Comparison of ENCODE assay signal across 12 cellular contexts in the genomic region with DNA sequence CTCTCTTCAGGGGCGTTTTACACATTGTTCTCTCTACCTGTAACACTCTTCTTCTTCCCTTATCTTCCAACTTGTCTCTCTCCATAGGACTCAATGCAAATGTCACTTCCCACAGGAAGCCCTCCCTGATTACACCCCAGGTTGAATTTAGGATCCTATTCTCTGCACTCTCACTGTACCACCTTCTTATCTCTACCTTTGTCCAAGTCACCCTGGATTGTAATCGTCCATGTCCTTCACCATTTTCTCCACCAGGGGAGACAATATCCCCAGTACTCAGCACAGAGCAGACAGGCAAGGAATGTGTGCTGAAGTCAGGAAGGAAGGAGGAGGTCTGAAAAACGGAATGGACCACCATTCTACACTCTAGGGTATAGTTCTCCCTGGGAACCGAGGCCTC. TPM values are rescaled to one million over a fixed set of nuclear protein-coding genes. Genes with fewer than 3 reads are reported as not detected.
DNase-seq lines count a peak whose midpoint lies in the region; ATAC-seq and TF ChIP-seq lines count a peak whose summit lies in the region.
"Had no signal": no experiment of that assay in that cellular context is flagged by ENCODE, and none has a peak within 500 bp of the region (broad histone marks: within the 10 kb centered on the region; RNA-seq: fewer than 3 reads in every experiment).

No MANE protein-coding gene starts in this region.

- no peak overlapping the region for H2AFZ ChIP-seq in OCI-LY1 (ENCODE audit: low read length)

- H3K79me2 ChIP-seq in OCI-LY1 (ENCODE audit: insufficient read depth, low read length), result no peaks in the 10 kb centered on the region

- no peak overlapping the region for H3K9ac ChIP-seq in OCI-LY1 (ENCODE audit: low read length)

- H3K4me3 ChIP-seq in heart left ventricle (no peak overlapping the region), OCI-LY1 (ENCODE audit: low read depth, low read length, poor library complexity, severe bottlenecking) (no peak overlapping the region), thoracic aorta (no peak overlapping the region)
- H3K4me3 ChIP-seq: prostate gland, SJCRH30 had no signal

- no peaks in the 10 kb centered on the region for H3F3A ChIP-seq in OCI-LY1 (ENCODE audit: insufficient read depth, low read length)

- H4K20me1 ChIP-seq in OCI-LY1 (ENCODE audit: insufficient read depth, low read length), result no peaks in the 10 kb centered on the region

- H3K36me3 ChIP-seq in heart left ventricle (no peaks in the 10 kb centered on the region), OCI-LY1 (ENCODE audit: insufficient read depth, low read length) (no peaks in the 10 kb centered on the region), thoracic aorta (no peaks in the 10 kb centered on the region)
- H3K36me3 ChIP-seq: prostate gland, SJCRH30 had no signal

- H3K27me3 ChIP-seq in heart left ventricle (peaks cover 0 to 58% (median 13%) of the 10 kb centered on the region in 9 donors), OCI-LY1 (ENCODE audit: insufficient read depth, low read length) (no peaks in the 10 kb centered on the region), thoracic aorta (replicated peaks; ENCODE audit: insufficient read depth) (no peaks in the 10 kb centered on the region)

- H3K9me2 ChIP-seq in OCI-LY1 (ENCODE audit: low read depth, low read length), result no peaks in the 10 kb centered on the region

- ATAC-seq in Right ventricle myocardium inferior (peak; percentile 50), heart left ventricle (no peak), thoracic aorta (ENCODE audit: insufficient number of reproducible peaks, low FRiP score, low read depth) (no peak), HG03039 (IDR thresholded peaks at IDR 0.05; ENCODE audit: unreplicated experiment) (no peak)
- ATAC-seq: stimulated activated memory B cell treated with anti-CD40 and anti-IgM and Interleukin-4, amounts not matched to agents 10 μg/mL and 1 μg/mL and 100 μg/mL, for 72 hours had no signal

- H3K9me3 ChIP-seq in heart left ventricle (peaks cover 0 to 7% (median 0%) of the 10 kb centered on the region in 12 donors), OCI-LY1 (ENCODE audit: low read length) (no peaks in the 10 kb centered on the region), thoracic aorta (no peaks in the 10 kb centered on the region)
- H3K9me3 ChIP-seq: prostate gland, SJCRH30 had no signal

- DNase-seq in Right ventricle myocardium inferior (ENCODE audit: missing footprints), result no peak
- no peak for DNase-seq in heart left ventricle
- DNase-seq in fibroblast of peridontal ligament (ENCODE audit: extremely low read depth), result peak; percentile 0
- no peak for DNase-seq in thoracic aorta (ENCODE audit: low spot score)
- DNase-seq in substantia nigra (lab: John Stamatoyannopoulos, UW), result no peak
- DNase-seq in C1 segment of cervical spinal cord (lab: John Stamatoyannopoulos, UW), result no peak

- no peaks in the 10 kb centered on the region for H3K4me1 ChIP-seq in heart left ventricle
- H3K4me1 ChIP-seq in OCI-LY1 (ENCODE audit: insufficient read depth, low read length, severe bottlenecking), result no peaks in the 10 kb centered on the region
- no peaks in the 10 kb centered on the region for H3K4me1 ChIP-seq in thoracic aorta (ENCODE audit: control insufficient read depth in 1 of 2, low read depth in 2 of 2)
- H3K4me1 ChIP-seq: prostate gland, SJCRH30 had no signal

- H3K27ac ChIP-seq in heart left ventricle (no peak overlapping the region), OCI-LY1 (ENCODE audit: low read depth, low read length, poor library complexity, severe bottlenecking) (no peak overlapping the region), thoracic aorta (no peak overlapping the region), substantia nigra (ENCODE audit: low read depth, low read length, poor library complexity, severe bottlenecking) (no peak overlapping the region)
- H3K27ac ChIP-seq: prostate gland, SJCRH30 had no signal

- intact Hi-C loops in Right ventricle myocardium inferior (cut with DNase I) (no loop called here), heart left ventricle (cut with DNase I) (no loop called here)

- no peak for TF ChIP-seq POLR2A in heart left ventricle (IDR thresholded peaks at IDR 0.05)

- H3K4me2 ChIP-seq in OCI-LY1 (ENCODE audit: low read length), result no peak overlapping the region

- 19 to 27% (median 24%) methylated on average over 4 of the region's 4 CpGs for WGBS in heart left ventricle, 4 donors

- peak in 6 of 12 donors; percentile 9 to 32 (median 14) for TF ChIP-seq CTCF in heart left ventricle (IDR thresholded peaks at IDR 0.05)
- TF ChIP-seq CTCF in OCI-LY1 (IDR thresholded peaks at IDR 0.05; ENCODE audit: low read length), result peak; percentile 45; the same call in 1 of the 2 replicates
- peak; percentile 9 for TF ChIP-seq CTCF in thoracic aorta (IDR thresholded peaks at IDR 0.05)

RNA-seq across cellular contexts. Expression of a gene that starts 14.1 kb away (rescaled TPM):
- total RNA-seq in Right ventricle myocardium inferior (not detected), heart left ventricle (not detected), thoracic aorta (not detected)
- polyA plus RNA-seq in heart left ventricle, result not detected
- total RNA-seq: SJCRH30 had no signal
- polyA plus RNA-seq: esophagus had no signal
